In genomic region chr18:13539050-13539449, GRCh38 we compare ENCODE assay signal across 11 cellular contexts.
DNase-seq lines count a peak whose midpoint lies in the region; ATAC-seq and TF ChIP-seq lines count a peak whose summit lies in the region.
"Had no signal": no experiment of that assay in that cellular context is flagged by ENCODE, and none has a peak within 500 bp of the region (broad histone marks: within the 10 kb centered on the region; RNA-seq: fewer than 3 reads in every experiment).

No MANE protein-coding gene starts in this region.

- peaks cover 18% of the 10 kb centered on the region for H3K4me1 Mint-ChIP-seq in T-helper 1 cell treated with Interleukin-12 subunit alpha and Interleukin-12 subunit beta and Interleukin-4 antibody, amounts not matched to agents 30 μg/mL and 1 μg/mL, for 36 hours (ENCODE audit: low read depth)

- intact Hi-C loops in uterus (cut with DNase I; ENCODE audit: low total_unique reads), result loop anchor here (10.0 kb wide), 1 partner anchor 324 kb away; the partner anchor contains the start of gene LDLRAD4
- intact Hi-C loops in left lung (cut with DNase I), result no loop called here

- ATAC-seq in gastroesophageal sphincter, result no peak
- ATAC-seq in left lung, result no peak

- H3K27ac ChIP-seq in gastroesophageal sphincter (peak overlapping the region in 3 of 4 donors; percentile 5 to 32 (median 20)), uterus (peak overlapping the region; percentile 62 to 80), left lung (no peak overlapping the region)

- no peak for TF ChIP-seq EP300 in gastroesophageal sphincter (IDR thresholded peaks at IDR 0.05)

- H3K36me3 ChIP-seq in gastroesophageal sphincter (no peaks in the 10 kb centered on the region), uterus (no peaks in the 10 kb centered on the region), left lung (no peaks in the 10 kb centered on the region)
- H3K36me3 ChIP-seq: prostate gland had no signal

- 27 to 45% methylated on average over 5 to 6 of the region's 6 CpGs for WGBS in gastroesophageal sphincter (ENCODE audit: low coverage in 1 of 2), 2 donors

- no peaks in the 10 kb centered on the region for H3K27me3 Mint-ChIP-seq in T-helper 1 cell treated with Interleukin-12 subunit alpha and Interleukin-12 subunit beta and Interleukin-4 antibody, amounts not matched to agents 30 μg/mL and 1 μg/mL, for 36 hours (ENCODE audit: low read depth)

- peak overlapping the region; percentile 34 for H3K27ac Mint-ChIP-seq in T-helper 1 cell treated with Interleukin-12 subunit alpha and Interleukin-12 subunit beta and Interleukin-4 antibody, amounts not matched to agents 30 μg/mL and 1 μg/mL, for 36 hours

- TF ChIP-seq POLR2A in gastroesophageal sphincter (IDR thresholded peaks at IDR 0.05), result no peak
- no peak for TF ChIP-seq POLR2A in uterus (IDR thresholded peaks at IDR 0.05)

- TF ChIP-seq CTCF in gastroesophageal sphincter (IDR thresholded peaks at IDR 0.05) (no peak), uterus (IDR thresholded peaks at IDR 0.05) (no peak), left lung (IDR thresholded peaks at IDR 0.05) (no peak)

- DNase-seq in stimulated activated CD4-positive, alpha-beta T cell treated with anti-CD3 and anti-CD28 coated beads, Interleukin-15, amount 100 ng/mL, for 24 hours, result peak; percentile 21
- no peak for DNase-seq in stimulated activated CD4-positive, alpha-beta T cell treated with anti-CD3 and anti-CD28 coated beads, Interleukin-4, amount 100 ng/mL, for 1 hour
- DNase-seq in uterus, result peak; percentile 62 to 70
- DNase-seq in ecto neural progenitor cell (ENCODE audit: low spot score), result no peak
- no peak for DNase-seq in left lung
- no peak for DNase-seq in SIG-M5 (lab: John Stamatoyannopoulos, UW)
- DNase-seq: Calu3, NCI-H1105 had no signal

- H3K27me3 ChIP-seq in gastroesophageal sphincter (no peaks in the 10 kb centered on the region), uterus (no peaks in the 10 kb centered on the region), left lung (no peaks in the 10 kb centered on the region)

- H3K4me3 Mint-ChIP-seq in T-helper 1 cell treated with Interleukin-12 subunit alpha and Interleukin-12 subunit beta and Interleukin-4 antibody, amounts not matched to agents 30 μg/mL and 1 μg/mL, for 36 hours, result peak overlapping the region; percentile 32

- H3K9me3 ChIP-seq in gastroesophageal sphincter, result no peaks in the 10 kb centered on the region
- H3K9me3 ChIP-seq in uterus, result no peaks in the 10 kb centered on the region
- no peaks in the 10 kb centered on the region for H3K9me3 ChIP-seq in left lung
- H3K9me3 ChIP-seq: prostate gland had no signal

- no peaks in the 10 kb centered on the region for H3K9me3 Mint-ChIP-seq in T-helper 1 cell treated with Interleukin-12 subunit alpha and Interleukin-12 subunit beta and Interleukin-4 antibody, amounts not matched to agents 30 μg/mL and 1 μg/mL, for 36 hours

- peaks cover 0 to 63% (median 3%) of the 10 kb centered on the region in 3 donors for H3K4me1 ChIP-seq in gastroesophageal sphincter
- H3K4me1 ChIP-seq in uterus, result peaks cover 16% of the 10 kb centered on the region in 2 donors
- H3K4me1 ChIP-seq in left lung, result peaks cover 0 to 7% of the 10 kb centered on the region in 2 donors

- peaks cover 4% of the 10 kb centered on the region for H3K36me3 Mint-ChIP-seq in T-helper 1 cell treated with Interleukin-12 subunit alpha and Interleukin-12 subunit beta and Interleukin-4 antibody, amounts not matched to agents 30 μg/mL and 1 μg/mL, for 36 hours (ENCODE audit: low read depth)

- no peak overlapping the region for H3K4me3 ChIP-seq in gastroesophageal sphincter
- H3K4me3 ChIP-seq in uterus, result no peak overlapping the region
- H3K4me3 ChIP-seq in left lung, result no peak overlapping the region
- H3K4me3 ChIP-seq: prostate gland had no signal

Comparison
In these comparisons a context has a peak if more than half of its experiments do, and no peak if none do; other contexts are left out.
1. DNase-seq: peak in stimulated activated CD4-positive, alpha-beta T cell treated with anti-CD3 and anti-CD28 coated beads, Interleukin-15, amount 100 ng/mL, for 24 hours (single experiment) and uterus (2 of 2); none in stimulated activated CD4-positive, alpha-beta T cell treated with anti-CD3 and anti-CD28 coated beads, Interleukin-4, amount 100 ng/mL, for 1 hour (single experiment), ecto neural progenitor cell (single experiment), left lung (0 of 2) and SIG-M5 (single experiment).
2. H3K27ac ChIP-seq: peak in gastroesophageal sphincter (3 of 4) and uterus (2 of 2); none in left lung (0 of 2).